Comparison of ENCODE assay signal across 22 cellular contexts in the genomic region with DNA sequence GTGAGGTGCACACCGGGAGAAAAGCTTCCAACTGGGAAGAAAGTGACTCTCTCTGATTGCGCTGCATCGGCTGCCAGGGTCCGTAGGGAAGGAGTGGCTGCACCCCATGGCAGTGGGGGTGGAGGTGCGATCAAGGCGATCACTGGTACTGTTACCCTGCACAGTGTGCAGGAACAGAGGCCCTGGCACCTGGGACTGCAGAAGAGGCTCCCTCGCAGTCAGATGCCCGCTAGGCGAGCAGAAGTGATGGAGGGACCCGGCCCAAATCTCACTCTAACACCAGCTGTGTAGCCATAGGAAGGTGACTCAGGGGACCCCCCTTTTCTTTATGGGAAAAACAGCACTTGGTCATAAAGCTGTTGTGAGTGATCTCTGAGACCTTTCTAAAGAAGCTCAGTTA.
A peak's percentile ranks its signal among the peaks of the same experiment; 100 is the strongest.
DNase-seq lines count a peak whose midpoint lies in the region; FAIRE-seq and TF ChIP-seq lines count a peak whose summit lies in the region.
"Had no signal": no experiment of that assay in that cellular context is flagged by ENCODE, and none has a peak within 500 bp of the region (broad histone marks: within the 10 kb centered on the region; RNA-seq: fewer than 3 reads in every experiment).

No MANE protein-coding gene starts in this region.

- H3K14ac ChIP-seq in H1 (ENCODE audit: insufficient read length) (no peak overlapping the region), neuronal stem cell (ENCODE audit: low read length) (no peak overlapping the region)

- H4K20me1 ChIP-seq in BLaER1 = no peaks in the 10 kb centered on the region
- no peaks in the 10 kb centered on the region for H4K20me1 ChIP-seq in H1 (replicated peaks in 1 of 2; ENCODE audit: control insufficient read depth in 1 of 2, insufficient read depth in 2 of 2, low read length in 2 of 2)
- H4K20me1 ChIP-seq: BLaER1 treated with 17β-estradiol and CSF1 and Interleukin-3, amounts not matched to agents 10 nM and 100 nM had no signal

- H3K79me1 ChIP-seq in H1 (ENCODE audit: low read depth, low read length) = no peaks in the 10 kb centered on the region
- no peaks in the 10 kb centered on the region for H3K79me1 ChIP-seq in neuronal stem cell (ENCODE audit: low read depth, low read length)

- H3K4me3 ChIP-seq in BLaER1 = no peak overlapping the region
- H3K4me3 ChIP-seq in H1 (ENCODE audit: extremely low read depth in 1 of 4, insufficient read depth in 2 of 4, low read depth in 3 of 4, low read length in 4 of 4) = no peak overlapping the region
- no peak overlapping the region for H3K4me3 ChIP-seq in neuronal stem cell (ENCODE audit: low read length in 2 of 2)
- H3K4me3 ChIP-seq: BLaER1 treated with 17β-estradiol and CSF1 and Interleukin-3, amounts not matched to agents 10 nM and 100 nM; GM12878 had no signal

- POLR2A ChIA-PET in H1 (lab: Charles Lee; ENCODE audit: partially characterized antibody) = no interaction called here

- H3K36me3 ChIP-seq in BLaER1 = no peaks in the 10 kb centered on the region
- no peaks in the 10 kb centered on the region for H3K36me3 ChIP-seq in H1 (ENCODE audit: control insufficient read depth in 2 of 4, insufficient read depth in 4 of 4, low read length in 3 of 4)
- peaks cover 0 to 2% of the 10 kb centered on the region in 2 donors for H3K36me3 ChIP-seq in neuronal stem cell (replicated peaks in 1 of 2; ENCODE audit: control insufficient read depth in 2 of 2, insufficient read depth in 2 of 2, low read length in 2 of 2)
- H3K36me3 ChIP-seq: BE2C; BLaER1 treated with 17β-estradiol and CSF1 and Interleukin-3, amounts not matched to agents 10 nM and 100 nM had no signal

- CTCF ChIA-PET in H1 (lab: Charles Lee; ENCODE audit: partially characterized antibody) = interaction anchor here (0.9 to 1.4 kb wide), 4 partner anchors 15 to 191 kb away, joined by 3 to 4 read pairs (median 4); no protein-coding TSS in a partner anchor

- H4K91ac ChIP-seq in H1 (replicated peaks; ENCODE audit: insufficient read length, low read length) = no peak overlapping the region
- no peak overlapping the region for H4K91ac ChIP-seq in neuronal stem cell (ENCODE audit: low read depth, low read length, poor library complexity)

- H3K23ac ChIP-seq in H1 (ENCODE audit: insufficient read length) = no peak overlapping the region
- H3K23ac ChIP-seq in neuronal stem cell (ENCODE audit: low read depth, low read length, poor library complexity) = no peak overlapping the region

- H2AK5ac ChIP-seq in H1 (ENCODE audit: low read depth, low read length) (no peak overlapping the region), neuronal stem cell (ENCODE audit: low read depth, low read length) (no peak overlapping the region)

- 95% methylated on average over 10 of the region's 10 CpGs; no CpG with 5 or more reads in 1 of the 2 experiments for WGBS in H1 (ENCODE audit: extremely low coverage in 1 of 2, insufficient coverage in 1 of 2, insufficient read length in 1 of 2, insufficient replicate concordance in 2 of 2, low coverage in 1 of 2, low lambda C conversion rate in 2 of 2, missing lambda C conversion rate in 1 of 2), 2 experiments
- no CpG with 5 or more reads among the region's 10 CpGs for WGBS in neuronal stem cell (ENCODE audit: extremely low coverage in 2 of 2, insufficient read length in 2 of 2, insufficient replicate concordance in 1 of 2), 2 donors

- H3K23me2 ChIP-seq in H1 (ENCODE audit: low read depth, low read length) = no peaks in the 10 kb centered on the region

- H4K5ac ChIP-seq in H1 (ENCODE audit: insufficient read length, low read depth, low read length) = no peak overlapping the region

- no peak overlapping the region for H2BK15ac ChIP-seq in H1 (ENCODE audit: low read length)
- no peak overlapping the region for H2BK15ac ChIP-seq in neuronal stem cell (ENCODE audit: low read length)

- no peak for TF ChIP-seq CTCF in H1 (IDR thresholded peaks at IDR 0.05; ENCODE audit: control extremely low read depth in 1 of 3, insufficient read depth in 1 of 3, low read depth in 1 of 3, low read length in 3 of 3)

- DNase-seq in H1 (ENCODE audit: low read depth in 1 of 2, low spot score in 2 of 2) (no peak), neuronal stem cell (ENCODE audit: low spot score) (no peak), NCI-H510A (lab: John Stamatoyannopoulos, UW) (no peak), head of caudate nucleus (no peak)
- no peak for DNase-seq in stimulated activated naive CD4-positive, alpha-beta T cell (lab: John Stamatoyannopoulos, UW)
- DNase-seq: 8988T; ACHN; BE2C; Caco-2; Calu3; CD4-positive, alpha-beta T cell; CD8-positive, alpha-beta T cell; DMS79 treated with DMSO at 0.1 percent for 48 hours had no signal

- H4K8ac ChIP-seq in H1 (ENCODE audit: extremely low read depth, insufficient read depth, low read length) (no peak overlapping the region; the same call in 1 of the 2 replicates), neuronal stem cell (ENCODE audit: low read depth, low read length) (no peak overlapping the region)

- H2BK12ac ChIP-seq in H1 (ENCODE audit: low read depth, low read length) (no peak overlapping the region), neuronal stem cell (ENCODE audit: low read length) (no peak overlapping the region)

- H2AFZ ChIP-seq in H1 (ENCODE audit: low read length) = no peak overlapping the region
- no peak overlapping the region for H2AFZ ChIP-seq in neuronal stem cell (ENCODE audit: low read length)

- H3K4ac ChIP-seq in H1 (replicated peaks; ENCODE audit: insufficient read length, low read depth, low read length) (no peak overlapping the region), neuronal stem cell (ENCODE audit: low read length) (no peak overlapping the region)

- peaks cover 11% of the 10 kb centered on the region for H3K4me1 ChIP-seq in BLaER1
- peaks cover 5 to 10% (median 8%) of the 10 kb centered on the region in 4 experiments; a peak in 6 of 7 replicates for H3K4me1 ChIP-seq in H1 (replicated peaks in 1 of 4; ENCODE audit: control insufficient read depth in 3 of 4, insufficient read depth in 4 of 4, low read length in 3 of 4)
- peaks cover 0 to 13% of the 10 kb centered on the region in 2 donors for H3K4me1 ChIP-seq in neuronal stem cell (ENCODE audit: control insufficient read depth in 2 of 2, insufficient read depth in 1 of 2, low read depth in 1 of 2, low read length in 2 of 2)
- H3K4me1 ChIP-seq: BE2C, Caco-2 had no signal

- H2BK120ac ChIP-seq in H1 (replicated peaks; ENCODE audit: low read depth, low read length) (no peak overlapping the region), neuronal stem cell (ENCODE audit: low read depth, low read length) (no peak overlapping the region)

- no peaks in the 10 kb centered on the region for H3K79me2 ChIP-seq in H1 (ENCODE audit: control insufficient read depth in 1 of 2, insufficient read depth in 2 of 2, low read length in 2 of 2)

- no peak overlapping the region for H2BK20ac ChIP-seq in H1 (ENCODE audit: low read length)

- H3K9ac ChIP-seq in BLaER1 (no peak overlapping the region), H1 (replicated peaks in 1 of 4; ENCODE audit: extremely low read depth in 1 of 4, low read depth in 3 of 4, low read length in 3 of 4) (no peak overlapping the region), neuronal stem cell (ENCODE audit: low read depth, low read length, poor library complexity) (no peak overlapping the region)
- H3K9ac ChIP-seq: BLaER1 treated with 17β-estradiol and CSF1 and Interleukin-3, amounts not matched to agents 10 nM and 100 nM had no signal

- H3K56ac ChIP-seq in H1 (replicated peaks; ENCODE audit: insufficient read length, low read depth, low read length) = no peak overlapping the region

- H3K9me3 ChIP-seq in BLaER1 (no peaks in the 10 kb centered on the region), H1 (ENCODE audit: insufficient read depth in 2 of 2, low read depth in 1 of 2, low read length in 1 of 2) (no peaks in the 10 kb centered on the region), neuronal stem cell (replicated peaks in 1 of 2; ENCODE audit: control insufficient read depth in 2 of 2, insufficient read depth in 1 of 2, low read depth in 1 of 2, low read length in 2 of 2) (no peaks in the 10 kb centered on the region)
- H3K9me3 ChIP-seq: BE2C; BLaER1 treated with 17β-estradiol and CSF1 and Interleukin-3, amounts not matched to agents 10 nM and 100 nM; Caco-2 had no signal

- TF ChIP-seq POLR2A in H1 (IDR thresholded peaks at IDR 0.05; ENCODE audit: control extremely low read depth in 1 of 2, low read depth in 2 of 2, low read length in 2 of 2) = no peak

- H3K27ac ChIP-seq in BLaER1 (0 out of 2 replicates have a peak overlapping the region, but pooled peaks have one; percentile 22), H1 (ENCODE audit: low read depth, low read length) (no peak overlapping the region), neuronal stem cell (replicated peaks; ENCODE audit: low read length) (no peak overlapping the region)
- H3K27ac ChIP-seq: BLaER1 treated with 17β-estradiol and CSF1 and Interleukin-3, amounts not matched to agents 10 nM and 100 nM; C4-2B had no signal

- H3K4me2 ChIP-seq in BLaER1 (no peak overlapping the region), H1 (ENCODE audit: insufficient read depth in 1 of 2, low read depth in 2 of 2, low read length in 2 of 2) (no peak overlapping the region), neuronal stem cell (ENCODE audit: insufficient read depth, low read length, poor library complexity, severe bottlenecking) (no peak overlapping the region)

- H3K18ac ChIP-seq in H1 (ENCODE audit: extremely low read depth, low read length) (0 out of 2 replicates have a peak overlapping the region, but pooled peaks have one; percentile 9), neuronal stem cell (ENCODE audit: low read length) (peak overlapping the region; percentile 23)

- intact Hi-C loops in head of caudate nucleus (cut with DNase I) = no loop called here

- no peak for TF ChIP-seq RAD21 in H1 (IDR thresholded peaks at IDR 0.05 in 1 of 2, conservative IDR thresholded peaks at IDR 0.05 in 1 of 2; ENCODE audit: low read depth in 2 of 2, low read length in 2 of 2)

- H3K27me3 ChIP-seq in BLaER1 (no peaks in the 10 kb centered on the region), H1 (replicated peaks in 1 of 4; ENCODE audit: control insufficient read depth in 3 of 4, extremely low read depth in 1 of 4, insufficient read depth in 3 of 4, low read length in 3 of 4) (no peaks in the 10 kb centered on the region), neuronal stem cell (ENCODE audit: control insufficient read depth in 3 of 3, insufficient read depth in 3 of 3, low read depth in 1 of 3, low read length in 3 of 3) (no peaks in the 10 kb centered on the region)
- H3K27me3 ChIP-seq: BE2C; BLaER1 treated with 17β-estradiol and CSF1 and Interleukin-3, amounts not matched to agents 10 nM and 100 nM had no signal

- FAIRE-seq in H1 (lab: Jason Lieb, UNC) = no peak
- FAIRE-seq: A204.1, D721Med, G401.6, GM12878, GM12892, GM18507 had no signal

- no peak for TF ChIP-seq EP300 in H1 (IDR thresholded peaks at IDR 0.05; ENCODE audit: borderline replicate concordance in 1 of 2, low read depth in 2 of 2, low read length in 2 of 2)

- no peak overlapping the region for H2BK5ac ChIP-seq in H1 (ENCODE audit: low read depth, low read length)
- no peak overlapping the region for H2BK5ac ChIP-seq in neuronal stem cell (ENCODE audit: low read length)

TF ChIP-seq in H1, 55 proteins besides CTCF, POLR2A, EP300 and RAD21 (continues in another document):
- TF ChIP-seq JUN (IDR thresholded peaks at IDR 0.05; ENCODE audit: low read depth, low read length) (no peak), ZNF274 (IDR thresholded peaks at IDR 0.05; ENCODE audit: borderline replicate concordance, extremely low read depth, low read length) (no peak), CREB1 (IDR thresholded peaks at IDR 0.05) (no peak)
